19 cellular contexts compared by ENCODE assay signal in genomic region chr7:131335639-131336400, GRCh38. TPM values are rescaled to one million over a fixed set of nuclear protein-coding genes. Genes with fewer than 3 reads are reported as not detected.
A peak's percentile ranks its signal among the peaks of the same experiment; 100 is the strongest.
DNase-seq lines count a peak whose midpoint lies in the region; ATAC-seq, FAIRE-seq and TF ChIP-seq lines count a peak whose summit lies in the region.
"Had no signal": no experiment of that assay in that cellular context is flagged by ENCODE, and none has a peak within 500 bp of the region (broad histone marks: within the 10 kb centered on the region; RNA-seq: fewer than 3 reads in every experiment).

No MANE protein-coding gene starts in this region.

- peaks cover 72% of the 10 kb centered on the region for H3K4me1 Mint-ChIP-seq in CD4-positive, alpha-beta T cell (ENCODE audit: low read depth)

- H3K9me3 Mint-ChIP-seq in CD4-positive, alpha-beta T cell = peaks cover 19% of the 10 kb centered on the region

- H3K4me3 ChIP-seq in A549 (no peak overlapping the region), prostate gland (no peak overlapping the region), SJCRH30 (no peak overlapping the region)

- no peak for TF ChIP-seq RAD21 in A549 (conservative IDR thresholded peaks at IDR 0.05 in 1 of 2, IDR thresholded peaks at IDR 0.05 in 1 of 2)

- intact Hi-C loops in prostate gland (cut with DNase I) = no loop called here
- intact Hi-C loops in CD4-positive, alpha-beta T cell (cut with DNase I, micrococcal nuclease) = no loop called here

- peaks cover 56% of the 10 kb centered on the region for H3K36me3 Mint-ChIP-seq in CD4-positive, alpha-beta T cell (ENCODE audit: low read depth)

- H3K4me1 ChIP-seq in A549 (peaks cover 17% of the 10 kb centered on the region), prostate gland (replicated peaks) (no peaks in the 10 kb centered on the region), SJCRH30 (no peaks in the 10 kb centered on the region)

- TF ChIP-seq POLR2A in A549 (IDR thresholded peaks at IDR 0.05; ENCODE audit: low read length) = no peak
- TF ChIP-seq POLR2A in GM12892 (IDR thresholded peaks at IDR 0.05; ENCODE audit: low read depth, low read length) = no peak
- TF ChIP-seq POLR2A in prostate gland (IDR thresholded peaks at IDR 0.05) = no peak

- CTCF ChIA-PET in A549 (lab: Yijun Ruan, JAX) = interaction anchor here (0.8 kb wide), 1 partner anchor 9 kb away, joined by 3 read pairs; no protein-coding TSS in a partner anchor
- CTCF ChIA-PET in CD4-positive, alpha-beta T cell (lab: Charles Lee) = interaction anchor here (0.7 kb wide), 1 partner anchor 144 kb away, joined by 3 read pairs; no protein-coding TSS in a partner anchor

- TF ChIP-seq CTCF in A549 (IDR thresholded peaks at IDR 0.05) (no peak), prostate gland (IDR thresholded peaks at IDR 0.05) (no peak)
- no peak for TF ChIP-seq CTCF in CD4-positive, alpha-beta T cell (IDR thresholded peaks at IDR 0.05)

- 69% methylated on average over 2 of the region's 2 CpGs for WGBS in A549 (ENCODE audit: missing lambda C conversion rate)
- 70% methylated on average over 2 of the region's 2 CpGs for WGBS in prostate gland

- TF ChIP-seq EP300 in A549 (IDR thresholded peaks at IDR 0.05) = no peak

- ATAC-seq in A549 = no peak
- ATAC-seq in CD4-positive, alpha-beta T cell (ENCODE audit: poor library complexity) = no peak

- no peak overlapping the region for H3K27ac Mint-ChIP-seq in CD4-positive, alpha-beta T cell
- H3K27ac Mint-ChIP-seq: B cell, H9 had no signal

- H3K4me3 Mint-ChIP-seq in CD4-positive, alpha-beta T cell = no peak overlapping the region
- H3K4me3 Mint-ChIP-seq: B cell, CD14-positive monocyte, H9 had no signal

- no peaks in the 10 kb centered on the region for H3K36me3 ChIP-seq in prostate gland
- peaks cover 14% of the 10 kb centered on the region for H3K36me3 ChIP-seq in SJCRH30

- H3K4me2 ChIP-seq in A549 = no peak overlapping the region

- H3K27ac ChIP-seq in A549 (no peak overlapping the region), prostate gland (no peak overlapping the region), SJCRH30 (no peak overlapping the region)
- H3K27ac ChIP-seq in CD4-positive, alpha-beta T cell (ENCODE audit: low read depth, low read length) = no peak overlapping the region

- POLR2A ChIA-PET in A549 (lab: Yijun Ruan, JAX) = interaction anchor here (1.5 kb wide), 1 partner anchor 8 kb away, joined by 4 read pairs; the partner anchor contains the start of gene MKLN1
- POLR2A ChIA-PET in CD4-positive, alpha-beta T cell (lab: Charles Lee) = interaction anchor here (1.0 to 1.4 kb wide), 2 partner anchors 8 to 71 kb away, joined by 3 to 10 read pairs; partner anchors contain the start of gene MKLN1

- H3K9me3 ChIP-seq in A549 = peaks cover 65% of the 10 kb centered on the region
- H3K9me3 ChIP-seq in prostate gland = no peaks in the 10 kb centered on the region
- peaks cover 17% of the 10 kb centered on the region for H3K9me3 ChIP-seq in CD4-positive, alpha-beta T cell (ENCODE audit: control insufficient read depth, low read length)
- peaks cover 17% of the 10 kb centered on the region; the same call in 1 of the 2 replicates for H3K9me3 ChIP-seq in SJCRH30 (replicated peaks)

- no peaks in the 10 kb centered on the region for H3K27me3 Mint-ChIP-seq in CD4-positive, alpha-beta T cell
- H3K27me3 Mint-ChIP-seq: B cell had no signal

- DNase-seq in A549 (ENCODE audit: low read depth in 1 of 2, low spot score in 1 of 2) = no peak
- DNase-seq in GM12892 (ENCODE audit: insufficient read length) = no peak
- peak; percentile 3 for DNase-seq in OCI-M1 (lab: John Stamatoyannopoulos, UW)
- DNase-seq in prostate gland (ENCODE audit: low spot score) = no peak
- DNase-seq in CD4-positive, alpha-beta T cell = no peak
- DNase-seq in SJCRH30 = no peak
- DNase-seq in NCI-H345 (lab: John Stamatoyannopoulos, UW) = no peak
- DNase-seq: COR-L47, DMS153, GDM1, H9, IMR-90, NCI-H187 treated with DMSO at 0.1 percent for 48 hours, NCI-H510A treated with DMSO at 0.1 percent for 48 hours, NCI-H748 treated with DMSO at 0.1 percent for 48 hours, T-helper 1 cell had no signal

- peak; percentile 54 for FAIRE-seq in A549 (lab: Jason Lieb, UNC)
- peak; percentile 64 for FAIRE-seq in GM12892 (lab: Jason Lieb, UNC)
- FAIRE-seq in colon (lab: Jason Lieb, UNC) = peak; percentile 41

- H3K27me3 ChIP-seq in prostate gland (replicated peaks; ENCODE audit: insufficient read depth) = no peaks in the 10 kb centered on the region
- no peaks in the 10 kb centered on the region for H3K27me3 ChIP-seq in CD4-positive, alpha-beta T cell (ENCODE audit: control insufficient read depth, insufficient read depth, low read length)
- H3K27me3 ChIP-seq in SJCRH30 = no peaks in the 10 kb centered on the region

TF ChIP-seq in A549, 52 proteins besides CTCF, POLR2A, EP300 and RAD21:
- TF ChIP-seq CBX8 (IDR thresholded peaks at IDR 0.05) (no peak), EHF (CRISPR knock-in tag; IDR thresholded peaks at IDR 0.05) (no peak), HMGXB4 (CRISPR knock-in tag; IDR thresholded peaks at IDR 0.05; ENCODE audit: borderline replicate concordance) (no peak), NR3C1 (IDR thresholded peaks at IDR 0.05) (no peak), PHF8 (IDR thresholded peaks at IDR 0.05; ENCODE audit: borderline replicate concordance, low read depth) (no peak), BHLHE40 (IDR thresholded peaks at IDR 0.05; ENCODE audit: low read depth, low read length) (no peak), ATOH8 (CRISPR knock-in tag; IDR thresholded peaks at IDR 0.05; ENCODE audit: low read depth) (no peak), HES2 (IDR thresholded peaks at IDR 0.05) (no peak), E2F6 (IDR thresholded peaks at IDR 0.05; ENCODE audit: borderline replicate concordance, low read depth) (no peak), KDM1A (IDR thresholded peaks at IDR 0.05; ENCODE audit: low read depth) (no peak), GATA3 (IDR thresholded peaks at IDR 0.05; ENCODE audit: borderline replicate concordance) (no peak), ESRRA (IDR thresholded peaks at IDR 0.05; ENCODE audit: borderline replicate concordance, low read length) (no peak)
TF ChIP-seq in A549: peak in this region for 0.

RNA-seq across cellular contexts. Expression of gene MKLN1, which starts 8.1 kb away (rescaled TPM):
- 84.5 and 109 TPM in 2 replicates for polyA plus RNA-seq in A549 (2011; rRNA removed)
- 17.5 and 18.5 TPM in 2 replicates for polyA plus RNA-seq in A549 (2012; cell fraction: cytosol; rRNA removed)
- polyA plus RNA-seq in A549 (2012; cell fraction: nucleus; rRNA removed) = 10.8 and 17.1 TPM in 2 replicates
- polyA plus RNA-seq in A549 (2017; fragmentation: RNase III; extraction: RNeasy Plus Mini Kit Qiagen cat#74134 plus additional on column Dnase treatment) = 39.6 to 46.4 TPM (median 39.6 TPM) in 3 replicates
- polyA minus RNA-seq in A549 (2011; rRNA and poly(A)+ RNA removed) = 154 and 176 TPM in 2 replicates
- polyA plus RNA-seq in GM12892 (2012; ENCODE audit: missing spikeins) = 20.0 TPM
- total RNA-seq in prostate gland = 10 to 100 TPM; 53.1 to 58.1 TPM
- 10 to 100 TPM; 47.2 to 53.7 TPM for total RNA-seq in CD4-positive, alpha-beta T cell
- 48.5 and 57.9 TPM in 2 replicates for total RNA-seq in SJCRH30 (2014; rRNA removed; shearing (Covaris generic))
